1 cellular context compared by ENCODE assay signal in the genomic region with DNA sequence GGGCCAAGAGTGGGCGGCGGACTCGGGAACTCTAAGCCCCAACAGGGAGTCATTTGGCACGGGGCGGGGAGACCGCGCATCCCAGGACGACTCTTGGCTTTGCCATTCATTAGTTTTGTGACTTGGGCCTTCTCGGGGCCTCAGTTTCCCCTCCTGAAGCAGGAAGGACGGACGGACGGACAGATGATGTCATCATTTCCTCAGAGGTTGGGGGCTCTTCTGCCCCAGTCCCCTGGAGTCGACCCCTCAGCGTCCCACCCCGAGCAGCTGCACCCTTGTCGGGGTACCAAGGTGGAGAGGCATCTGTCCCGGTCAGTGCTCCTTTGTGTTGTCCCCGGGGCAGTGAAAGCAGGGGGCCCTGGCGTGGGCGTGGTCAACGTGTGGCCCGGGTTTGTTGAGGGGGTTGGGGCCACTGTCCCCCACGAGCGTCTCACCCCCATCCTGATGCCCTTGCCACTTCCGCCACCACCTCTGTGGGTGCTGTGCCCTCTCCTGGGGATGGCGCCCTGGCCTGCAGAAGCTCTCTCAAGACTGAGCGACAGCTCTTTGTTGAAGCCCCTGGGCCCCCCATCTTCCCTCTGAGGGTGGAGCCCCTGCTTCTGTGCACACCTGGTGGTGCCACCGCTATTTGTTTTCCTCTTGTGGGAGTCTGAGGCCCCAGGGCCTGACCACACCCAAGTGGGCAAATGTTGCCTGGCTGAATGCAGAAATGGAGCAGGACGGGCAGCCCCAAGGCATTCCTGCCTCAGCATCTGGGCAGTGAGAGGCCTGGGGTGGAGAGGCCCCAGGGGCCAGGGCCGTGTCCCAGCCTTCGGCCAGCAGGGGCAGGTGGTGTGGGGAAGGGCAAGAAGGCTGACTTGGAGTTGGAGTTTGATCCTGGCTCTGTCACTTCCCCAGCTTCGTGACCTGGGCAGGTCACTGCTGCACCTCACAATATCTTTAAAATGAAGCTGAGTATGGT.
TF ChIP-seq lines count a peak whose summit lies in the region.

No MANE protein-coding gene starts in this region.

TF ChIP-seq in GM23338, 12 proteins besides CTCF, POLR2A, EP300 and RAD21 (continued from another document):
- TF ChIP-seq, protein P1, sequence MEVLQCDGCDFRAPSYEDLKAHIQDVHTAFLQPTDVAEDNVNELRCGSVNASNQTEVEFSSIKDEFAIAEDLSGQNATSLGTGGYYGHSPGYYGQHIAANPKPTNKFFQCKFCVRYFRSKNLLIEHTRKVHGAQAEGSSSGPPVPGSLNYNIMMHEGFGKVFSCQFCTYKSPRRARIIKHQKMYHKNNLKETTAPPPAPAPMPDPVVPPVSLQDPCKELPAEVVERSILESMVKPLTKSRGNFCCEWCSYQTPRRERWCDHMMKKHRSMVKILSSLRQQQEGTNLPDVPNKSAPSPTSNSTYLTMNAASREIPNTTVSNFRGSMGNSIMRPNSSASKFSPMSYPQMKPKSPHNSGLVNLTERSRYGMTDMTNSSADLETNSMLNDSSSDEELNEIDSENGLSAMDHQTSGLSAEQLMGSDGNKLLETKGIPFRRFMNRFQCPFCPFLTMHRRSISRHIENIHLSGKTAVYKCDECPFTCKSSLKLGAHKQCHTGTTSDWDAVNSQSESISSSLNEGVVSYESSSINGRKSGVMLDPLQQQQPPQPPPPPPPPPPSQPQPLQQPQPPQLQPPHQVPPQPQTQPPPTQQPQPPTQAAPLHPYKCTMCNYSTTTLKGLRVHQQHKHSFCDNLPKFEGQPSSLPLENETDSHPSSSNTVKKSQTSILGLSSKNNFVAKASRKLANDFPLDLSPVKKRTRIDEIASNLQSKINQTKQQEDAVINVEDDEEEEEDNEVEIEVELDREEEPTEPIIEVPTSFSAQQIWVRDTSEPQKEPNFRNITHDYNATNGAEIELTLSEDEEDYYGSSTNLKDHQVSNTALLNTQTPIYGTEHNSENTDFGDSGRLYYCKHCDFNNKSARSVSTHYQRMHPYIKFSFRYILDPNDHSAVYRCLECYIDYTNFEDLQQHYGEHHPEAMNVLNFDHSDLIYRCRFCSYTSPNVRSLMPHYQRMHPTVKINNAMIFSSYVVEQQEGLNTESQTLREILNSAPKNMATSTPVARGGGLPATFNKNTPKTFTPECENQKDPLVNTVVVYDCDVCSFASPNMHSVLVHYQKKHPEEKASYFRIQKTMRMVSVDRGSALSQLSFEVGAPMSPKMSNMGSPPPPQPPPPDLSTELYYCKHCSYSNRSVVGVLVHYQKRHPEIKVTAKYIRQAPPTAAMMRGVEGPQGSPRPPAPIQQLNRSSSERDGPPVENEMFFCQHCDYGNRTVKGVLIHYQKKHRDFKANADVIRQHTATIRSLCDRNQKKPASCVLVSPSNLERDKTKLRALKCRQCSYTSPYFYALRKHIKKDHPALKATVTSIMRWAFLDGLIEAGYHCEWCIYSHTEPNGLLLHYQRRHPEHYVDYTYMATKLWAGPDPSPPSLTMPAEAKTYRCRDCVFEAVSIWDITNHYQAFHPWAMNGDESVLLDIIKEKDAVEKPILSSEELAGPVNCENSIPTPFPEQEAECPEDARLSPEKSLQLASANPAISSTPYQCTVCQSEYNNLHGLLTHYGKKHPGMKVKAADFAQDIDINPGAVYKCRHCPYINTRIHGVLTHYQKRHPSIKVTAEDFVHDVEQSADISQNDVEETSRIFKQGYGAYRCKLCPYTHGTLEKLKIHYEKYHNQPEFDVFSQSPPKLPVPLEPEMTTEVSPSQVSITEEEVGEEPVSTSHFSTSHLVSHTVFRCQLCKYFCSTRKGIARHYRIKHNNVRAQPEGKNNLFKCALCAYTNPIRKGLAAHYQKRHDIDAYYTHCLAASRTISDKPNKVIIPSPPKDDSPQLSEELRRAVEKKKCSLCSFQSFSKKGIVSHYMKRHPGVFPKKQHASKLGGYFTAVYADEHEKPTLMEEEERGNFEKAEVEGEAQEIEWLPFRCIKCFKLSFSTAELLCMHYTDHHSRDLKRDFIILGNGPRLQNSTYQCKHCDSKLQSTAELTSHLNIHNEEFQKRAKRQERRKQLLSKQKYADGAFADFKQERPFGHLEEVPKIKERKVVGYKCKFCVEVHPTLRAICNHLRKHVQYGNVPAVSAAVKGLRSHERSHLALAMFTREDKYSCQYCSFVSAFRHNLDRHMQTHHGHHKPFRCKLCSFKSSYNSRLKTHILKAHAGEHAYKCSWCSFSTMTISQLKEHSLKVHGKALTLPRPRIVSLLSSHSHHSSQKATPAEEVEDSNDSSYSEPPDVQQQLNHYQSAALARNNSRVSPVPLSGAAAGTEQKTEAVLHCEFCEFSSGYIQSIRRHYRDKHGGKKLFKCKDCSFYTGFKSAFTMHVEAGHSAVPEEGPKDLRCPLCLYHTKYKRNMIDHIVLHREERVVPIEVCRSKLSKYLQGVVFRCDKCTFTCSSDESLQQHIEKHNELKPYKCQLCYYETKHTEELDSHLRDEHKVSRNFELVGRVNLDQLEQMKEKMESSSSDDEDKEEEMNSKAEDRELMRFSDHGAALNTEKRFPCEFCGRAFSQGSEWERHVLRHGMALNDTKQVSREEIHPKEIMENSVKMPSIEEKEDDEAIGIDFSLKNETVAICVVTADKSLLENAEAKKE (CRISPR knock-in tag; IDR thresholded peaks at IDR 0.05) = no peak
- TF ChIP-seq NANOG (IDR thresholded peaks at IDR 0.05; ENCODE audit: borderline replicate concordance) = no peak
- no peak for TF ChIP-seq JUNB (IDR thresholded peaks at IDR 0.05; ENCODE audit: unreplicated experiment)
- TF ChIP-seq CREB1 (CRISPR knock-in tag; IDR thresholded peaks at IDR 0.05; ENCODE audit: low read depth) = no peak
- no peak for TF ChIP-seq ZNF114 (CRISPR knock-in tag; IDR thresholded peaks at IDR 0.05)
- no peak for TF ChIP-seq POLR2AphosphoS5 (IDR thresholded peaks at IDR 0.05; ENCODE audit: low read depth)
- TF ChIP-seq ETS1 (IDR thresholded peaks at IDR 0.05) = no peak
- TF ChIP-seq, protein P2, sequence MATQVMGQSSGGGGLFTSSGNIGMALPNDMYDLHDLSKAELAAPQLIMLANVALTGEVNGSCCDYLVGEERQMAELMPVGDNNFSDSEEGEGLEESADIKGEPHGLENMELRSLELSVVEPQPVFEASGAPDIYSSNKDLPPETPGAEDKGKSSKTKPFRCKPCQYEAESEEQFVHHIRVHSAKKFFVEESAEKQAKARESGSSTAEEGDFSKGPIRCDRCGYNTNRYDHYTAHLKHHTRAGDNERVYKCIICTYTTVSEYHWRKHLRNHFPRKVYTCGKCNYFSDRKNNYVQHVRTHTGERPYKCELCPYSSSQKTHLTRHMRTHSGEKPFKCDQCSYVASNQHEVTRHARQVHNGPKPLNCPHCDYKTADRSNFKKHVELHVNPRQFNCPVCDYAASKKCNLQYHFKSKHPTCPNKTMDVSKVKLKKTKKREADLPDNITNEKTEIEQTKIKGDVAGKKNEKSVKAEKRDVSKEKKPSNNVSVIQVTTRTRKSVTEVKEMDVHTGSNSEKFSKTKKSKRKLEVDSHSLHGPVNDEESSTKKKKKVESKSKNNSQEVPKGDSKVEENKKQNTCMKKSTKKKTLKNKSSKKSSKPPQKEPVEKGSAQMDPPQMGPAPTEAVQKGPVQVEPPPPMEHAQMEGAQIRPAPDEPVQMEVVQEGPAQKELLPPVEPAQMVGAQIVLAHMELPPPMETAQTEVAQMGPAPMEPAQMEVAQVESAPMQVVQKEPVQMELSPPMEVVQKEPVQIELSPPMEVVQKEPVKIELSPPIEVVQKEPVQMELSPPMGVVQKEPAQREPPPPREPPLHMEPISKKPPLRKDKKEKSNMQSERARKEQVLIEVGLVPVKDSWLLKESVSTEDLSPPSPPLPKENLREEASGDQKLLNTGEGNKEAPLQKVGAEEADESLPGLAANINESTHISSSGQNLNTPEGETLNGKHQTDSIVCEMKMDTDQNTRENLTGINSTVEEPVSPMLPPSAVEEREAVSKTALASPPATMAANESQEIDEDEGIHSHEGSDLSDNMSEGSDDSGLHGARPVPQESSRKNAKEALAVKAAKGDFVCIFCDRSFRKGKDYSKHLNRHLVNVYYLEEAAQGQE (IDR thresholded peaks at IDR 0.05; ENCODE audit: unreplicated experiment) = no peak
- no peak for TF ChIP-seq EZH2 (IDR thresholded peaks at IDR 0.05; ENCODE audit: low read depth, unreplicated experiment)
- TF ChIP-seq ZNF331 (CRISPR knock-in tag; IDR thresholded peaks at IDR 0.05; ENCODE audit: low read depth) = no peak
- TF ChIP-seq STAT1 (IDR thresholded peaks at IDR 0.05; ENCODE audit: unreplicated experiment) = no peak
